In genomic region chr17:44522883-44523671, GRCh38 we compare ENCODE assay signal across 9 cellular contexts. TPM values are rescaled to one million over a fixed set of nuclear protein-coding genes. Genes with fewer than 3 reads are reported as not detected.
DNase-seq lines count a peak whose midpoint lies in the region; ATAC-seq and TF ChIP-seq lines count a peak whose summit lies in the region.
"Had no signal": no experiment of that assay in that cellular context is flagged by ENCODE, and none has a peak within 500 bp of the region (broad histone marks: within the 10 kb centered on the region; RNA-seq: fewer than 3 reads in every experiment).

No MANE protein-coding gene starts in this region.

- H3K9me3 Mint-ChIP-seq in activated CD8-positive, alpha-beta T cell treated with anti-CD3 and anti-CD28 coated beads, Interleukin-2, amount 10 ng/mL, durations not matched to agents 7 days and 5 days (ENCODE audit: insufficient read depth), result no peaks in the 10 kb centered on the region
- H3K9me3 Mint-ChIP-seq in osteocyte (ENCODE audit: unreplicated experiment), result no peaks in the 10 kb centered on the region

- TF ChIP-seq EP300 in esophagus muscularis mucosa (IDR thresholded peaks at IDR 0.05), result no peak

- no peak overlapping the region for H3K27ac Mint-ChIP-seq in activated CD8-positive, alpha-beta T cell treated with anti-CD3 and anti-CD28 coated beads, Interleukin-2, amount 10 ng/mL, durations not matched to agents 7 days and 5 days
- H3K27ac Mint-ChIP-seq in osteocyte (ENCODE audit: unreplicated experiment), result no peak overlapping the region
- H3K27ac Mint-ChIP-seq: CD4-positive, CD25-positive, alpha-beta regulatory T cell had no signal

- no peak for TF ChIP-seq POLR2A in esophagus muscularis mucosa (IDR thresholded peaks at IDR 0.05; ENCODE audit: low read depth)

- peak; percentile 74 for ATAC-seq in activated CD8-positive, alpha-beta T cell treated with anti-CD3 and anti-CD28 coated beads, Interleukin-2, amount 10 ng/mL, durations not matched to agents 7 days and 5 days

- intact Hi-C loops in esophagus muscularis mucosa (cut with DNase I), result no loop called here

- no peaks in the 10 kb centered on the region for H3K4me1 Mint-ChIP-seq in activated CD8-positive, alpha-beta T cell treated with anti-CD3 and anti-CD28 coated beads, Interleukin-2, amount 10 ng/mL, durations not matched to agents 7 days and 5 days (ENCODE audit: low read depth)
- peaks cover 3% of the 10 kb centered on the region for H3K4me1 Mint-ChIP-seq in osteocyte (ENCODE audit: unreplicated experiment)

- peaks cover 0 to 27% (median 0%) of the 10 kb centered on the region in 4 donors for H3K27me3 ChIP-seq in esophagus muscularis mucosa

- 61% methylated on average over 13 of the region's 14 CpGs for WGBS in esophagus muscularis mucosa

- no peaks in the 10 kb centered on the region for H3K36me3 ChIP-seq in esophagus muscularis mucosa

- H3K27ac ChIP-seq in esophagus muscularis mucosa (replicated peaks in 1 of 4), result no peak overlapping the region

- peaks cover 10% of the 10 kb centered on the region for H3K27me3 Mint-ChIP-seq in activated CD8-positive, alpha-beta T cell treated with anti-CD3 and anti-CD28 coated beads, Interleukin-2, amount 10 ng/mL, durations not matched to agents 7 days and 5 days (ENCODE audit: low read depth)
- no peaks in the 10 kb centered on the region for H3K27me3 Mint-ChIP-seq in osteocyte (ENCODE audit: unreplicated experiment)

- no peaks in the 10 kb centered on the region for H3K4me1 ChIP-seq in esophagus muscularis mucosa

- TF ChIP-seq CTCF in esophagus muscularis mucosa (IDR thresholded peaks at IDR 0.05), result peak; percentile 31 to 63 (median 49)
- peak; percentile 59 for TF ChIP-seq CTCF in osteocyte (IDR thresholded peaks at IDR 0.05)

- peak; percentile 18 for DNase-seq in NCI-H2029 (lab: John Stamatoyannopoulos, UW)
- no peak for DNase-seq in NCI-H2029 treated with DMSO at 0.1 percent for 48 hours (lab: John Stamatoyannopoulos, UW)
- DNase-seq in NCI-H526 (lab: John Stamatoyannopoulos, UW), result peak; percentile 73 to 94
- peak; percentile 71 for DNase-seq in activated CD8-positive, alpha-beta T cell treated with anti-CD3 and anti-CD28 coated beads, Interleukin-2, amount 10 ng/mL, durations not matched to agents 7 days and 5 days
- DNase-seq in esophagus muscularis mucosa (ENCODE audit: extremely low spot score), result no peak
- no peak for DNase-seq in osteocyte (ENCODE audit: extremely low spot score, unreplicated experiment)
- no peak for DNase-seq in NCI-H2171 (lab: John Stamatoyannopoulos, UW)
- no peak for DNase-seq in NCI-H510A (lab: John Stamatoyannopoulos, UW)

- POLR2A ChIA-PET in activated CD8-positive, alpha-beta T cell treated with anti-CD3 and anti-CD28 coated beads, Interleukin-2, amount 10 ng/mL, durations not matched to agents 7 days and 5 days (lab: Charles Lee), result interaction anchor here (1.2 to 1.4 kb wide), 2 partner anchors 11 to 20 kb away, joined by 3 read pairs; partner anchors contain the start of gene GPATCH8

- H3K9me3 ChIP-seq in esophagus muscularis mucosa, result peaks cover 0 to 7% (median 0%) of the 10 kb centered on the region in 4 donors

- CTCF ChIA-PET in activated CD8-positive, alpha-beta T cell treated with anti-CD3 and anti-CD28 coated beads, Interleukin-2, amount 10 ng/mL, durations not matched to agents 7 days and 5 days (lab: Charles Lee), result interaction anchor here (0.6 to 3.4 kb wide), 42 partner anchors 7 to 405 kb away, joined by 3 to 38 read pairs (median 4); partner anchors contain the start of genes FAM171A2, GPATCH8, GRN and ITGA2B

- no peaks in the 10 kb centered on the region for H3K36me3 Mint-ChIP-seq in activated CD8-positive, alpha-beta T cell treated with anti-CD3 and anti-CD28 coated beads, Interleukin-2, amount 10 ng/mL, durations not matched to agents 7 days and 5 days (ENCODE audit: low read depth)
- H3K36me3 Mint-ChIP-seq in osteocyte (ENCODE audit: unreplicated experiment), result no peaks in the 10 kb centered on the region
- H3K36me3 Mint-ChIP-seq: CD4-positive, CD25-positive, alpha-beta regulatory T cell had no signal

- H3K4me3 ChIP-seq in esophagus muscularis mucosa, result no peak overlapping the region

- no peak overlapping the region for H3K4me3 Mint-ChIP-seq in activated CD8-positive, alpha-beta T cell treated with anti-CD3 and anti-CD28 coated beads, Interleukin-2, amount 10 ng/mL, durations not matched to agents 7 days and 5 days
- H3K4me3 Mint-ChIP-seq in osteocyte (ENCODE audit: unreplicated experiment), result no peak overlapping the region
- H3K4me3 Mint-ChIP-seq: CD4-positive, CD25-positive, alpha-beta regulatory T cell had no signal

RNA-seq across cellular contexts. Expression of gene GPATCH8, which starts 19.9 kb away (rescaled TPM):
- total RNA-seq in activated CD8-positive, alpha-beta T cell treated with anti-CD3 and anti-CD28 coated beads, Interleukin-2, amount 10 ng/mL, durations not matched to agents 7 days and 5 days, result 10 to 100 TPM; 45.7 to 45.8 TPM
- 10 to 100 TPM; 21.0 to 51.1 (median 27.9) TPM for total RNA-seq in esophagus muscularis mucosa
- total RNA-seq in osteocyte, result 52.6 and 57.1 TPM in 2 replicates

RNA-seq across cellular contexts. Expression of gene FZD2, which starts 34.2 kb away (rescaled TPM):
- under 1 TPM; 0.26 to 0.29 TPM for total RNA-seq in activated CD8-positive, alpha-beta T cell treated with anti-CD3 and anti-CD28 coated beads, Interleukin-2, amount 10 ng/mL, durations not matched to agents 7 days and 5 days
- 1 to 10 TPM; 1.7 to 3.4 (median 1.9) TPM for total RNA-seq in esophagus muscularis mucosa
- total RNA-seq in osteocyte, result 203 and 207 TPM in 2 replicates
- total RNA-seq: CD4-positive, CD25-positive, alpha-beta regulatory T cell had no signal

Comparison
In these comparisons a context has a peak if more than half of its experiments do, and no peak if none do; other contexts are left out.
1. DNase-seq: peak in NCI-H2029 (single experiment), NCI-H526 (2 of 2) and activated CD8-positive, alpha-beta T cell treated with anti-CD3 and anti-CD28 coated beads, Interleukin-2, amount 10 ng/mL, durations not matched to agents 7 days and 5 days (single experiment); none in NCI-H2029 treated with DMSO at 0.1 percent for 48 hours (single experiment), esophagus muscularis mucosa (single experiment), osteocyte (single experiment), NCI-H2171 (single experiment) and NCI-H510A (single experiment).
2. RNA of gene FZD2, which starts 34.2 kb away (total RNA-seq): 203 to 207 TPM in osteocyte; 1.7 to 3.4 TPM in esophagus muscularis mucosa and 0.26 to 0.29 TPM in activated CD8-positive, alpha-beta T cell treated with anti-CD3 and anti-CD28 coated beads, Interleukin-2, amount 10 ng/mL, durations not matched to agents 7 days and 5 days; every median in the first group is over 10 times any median in the second.